In the genomic region with DNA sequence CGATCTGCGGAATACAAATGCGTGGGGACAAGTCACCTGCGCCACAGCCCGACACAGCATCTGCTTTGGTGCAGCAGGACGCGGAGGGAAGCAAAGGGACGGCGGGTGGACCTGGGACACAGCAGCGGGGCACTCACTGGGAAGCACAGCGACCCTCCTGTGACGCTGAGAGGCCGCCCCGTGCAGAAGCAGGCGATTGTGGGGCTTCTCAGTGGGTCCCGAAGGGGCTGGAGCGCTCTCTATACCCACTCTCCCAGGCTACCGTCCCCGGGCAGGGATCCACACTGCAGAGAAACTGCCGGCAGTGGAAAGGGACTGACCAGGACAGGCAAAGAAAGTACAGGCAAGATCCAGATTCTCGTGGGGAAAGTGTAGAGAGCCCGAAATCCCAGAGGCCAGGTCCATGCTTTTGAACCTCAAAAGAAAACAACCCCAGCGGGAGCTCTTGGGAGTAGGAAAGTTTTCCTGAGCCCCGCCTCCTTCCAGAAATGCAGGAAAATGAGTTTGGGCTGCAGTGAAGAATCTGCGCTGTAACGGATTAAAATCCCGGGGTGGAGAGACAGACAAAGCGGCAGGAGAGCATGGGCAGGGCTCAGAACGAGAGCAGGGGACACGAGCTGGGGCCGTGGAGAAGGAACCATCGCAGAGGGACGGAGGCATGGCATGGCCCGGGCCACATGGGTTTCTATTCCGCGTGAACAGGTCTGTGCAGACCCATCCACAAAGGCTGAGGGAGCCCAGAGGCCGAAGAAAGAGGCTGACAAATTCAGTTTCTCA, we compare ENCODE assay signal across 31 cellular contexts. TPM values are rescaled to one million over a fixed set of nuclear protein-coding genes. Genes with fewer than 3 reads are reported as not detected.
DNase-seq lines count a peak whose midpoint lies in the region; ATAC-seq and TF ChIP-seq lines count a peak whose summit lies in the region.
"Had no signal": no experiment of that assay in that cellular context is flagged by ENCODE, and none has a peak within 500 bp of the region (broad histone marks: within the 10 kb centered on the region; RNA-seq: fewer than 3 reads in every experiment).

No MANE protein-coding gene starts in this region.

- DNase-seq in GM23248: peak; percentile 18
- no peak for DNase-seq in WTC11 (ENCODE audit: low spot score)
- peak; percentile 20 for DNase-seq in left kidney (ENCODE audit: low read depth, low spot score)
- DNase-seq in NOMO-1 (lab: John Stamatoyannopoulos, UW; ENCODE audit: unreplicated experiment in 2 of 2): no peak
- no peak for DNase-seq in foreskin melanocyte
- DNase-seq in Karpas-422: no peak
- DNase-seq: activated CD4-positive, alpha-beta T cell treated with anti-CD3 and anti-CD28 coated beads for 36 hours; activated CD8-positive, alpha-beta memory T cell treated with anti-CD3 and anti-CD28 coated beads for 24 hours; activated gamma-delta T cell treated with Interleukin-2 at 50 U/mL for 16 hours; activated T-cell treated with anti-CD3 and anti-CD28 coated beads, Interleukin-2, amount 50 U/mL, for 1 hour; brain microvascular endothelial cell; DMS53; effector CD4-positive, alpha-beta T cell; erythroblast; foreskin keratinocyte; immature natural killer cell; left ventricle myocardium inferior; NCI-H1105 treated with DMSO at 0.1 percent for 48 hours; NCI-H2029 treated with DMSO at 0.1 percent for 48 hours; NCI-H446 treated with DMSO at 0.1 percent for 48 hours; SJCRH30; stimulated activated CD4-positive, alpha-beta T cell treated with anti-CD3 and anti-CD28 coated beads, Interleukin-15, amount 100 ng/mL, for 24 hours; stimulated activated naive CD8-positive, alpha-beta T cell treated with anti-CD3 and anti-CD28 coated beads, Interleukin-15, amount 100 ng/mL, for 72 hours had no signal

- H3K9me3 Mint-ChIP-seq in WTC11: no peaks in the 10 kb centered on the region; the same call in 1 of the 2 replicates
- H3K9me3 Mint-ChIP-seq: immature natural killer cell; nephron; stimulated activated naive CD8-positive, alpha-beta T cell treated with anti-CD3 and anti-CD28 coated beads, Interleukin-15, amount 100 ng/mL, for 72 hours; T-helper 1 cell treated with Interleukin-12 subunit alpha and Interleukin-12 subunit beta and Interleukin-4 antibody, amounts not matched to agents 30 μg/mL and 1 μg/mL, for 36 hours had no signal

- H4K20me1 ChIP-seq in GM23248 (ENCODE audit: insufficient read depth): no peaks in the 10 kb centered on the region
- no peaks in the 10 kb centered on the region for H4K20me1 ChIP-seq in Karpas-422 (ENCODE audit: insufficient read depth, low read depth, low read length)

- 15 to 17% methylated on average over 37 of the region's 37 CpGs for WGBS in GM23248 (ENCODE audit: low coverage in 1 of 2, low lambda C conversion rate in 2 of 2, missing lambda C conversion rate in 2 of 2), 2 experiments

- no peak overlapping the region for H3K4me2 ChIP-seq in GM23248 (ENCODE audit: unreplicated experiment)
- peak overlapping the region; percentile 19 for H3K4me2 ChIP-seq in skeletal muscle satellite cell (ENCODE audit: low read length)
- no peak overlapping the region for H3K4me2 ChIP-seq in Karpas-422 (ENCODE audit: low read depth, low read length, poor library complexity, severe bottlenecking)

- H3K36me3 ChIP-seq in GM23248 (ENCODE audit: low read depth): no peaks in the 10 kb centered on the region
- peaks cover under 1% of the 10 kb centered on the region for H3K36me3 ChIP-seq in skeletal muscle satellite cell (ENCODE audit: insufficient read depth, low read length)
- no peaks in the 10 kb centered on the region for H3K36me3 ChIP-seq in Karpas-422 (ENCODE audit: insufficient read depth, low read length)
- H3K36me3 ChIP-seq: brain microvascular endothelial cell, left ventricle myocardium inferior, SJCRH30 had no signal

- H3K4me3 Mint-ChIP-seq in WTC11: no peak overlapping the region
- H3K4me3 Mint-ChIP-seq: activated CD4-positive, alpha-beta T cell treated with anti-CD3 and anti-CD28 coated beads for 36 hours; B cell; immature natural killer cell; nephron; stimulated activated naive CD8-positive, alpha-beta T cell treated with anti-CD3 and anti-CD28 coated beads, Interleukin-15, amount 100 ng/mL, for 72 hours; T-helper 1 cell treated with Interleukin-12 subunit alpha and Interleukin-12 subunit beta and Interleukin-4 antibody, amounts not matched to agents 30 μg/mL and 1 μg/mL, for 36 hours had no signal

- H3K27ac Mint-ChIP-seq in WTC11: no peak overlapping the region
- H3K27ac Mint-ChIP-seq: activated CD4-positive, alpha-beta T cell treated with anti-CD3 and anti-CD28 coated beads for 36 hours; B cell; immature natural killer cell; nephron; stimulated activated naive CD8-positive, alpha-beta T cell treated with anti-CD3 and anti-CD28 coated beads, Interleukin-15, amount 100 ng/mL, for 72 hours; T-helper 1 cell treated with Interleukin-12 subunit alpha and Interleukin-12 subunit beta and Interleukin-4 antibody, amounts not matched to agents 30 μg/mL and 1 μg/mL, for 36 hours had no signal

- CTCF ChIA-PET in WTC11 (lab: Charles Lee): interaction anchor here (1.1 to 1.8 kb wide), 5 partner anchors 7 to 207 kb away, joined by 4 to 10 read pairs (median 4); no protein-coding TSS in a partner anchor

- H3K9me2 ChIP-seq in GM23248 (ENCODE audit: insufficient read depth) (no peaks in the 10 kb centered on the region), Karpas-422 (replicated peaks; ENCODE audit: insufficient read depth, low read length) (no peaks in the 10 kb centered on the region)

- in situ Hi-C loops in GM23248 (cut with MboI): no loop called here

- H3K9ac ChIP-seq in GM23248 (no peak overlapping the region), skeletal muscle satellite cell (ENCODE audit: low read depth, low read length) (no peak overlapping the region), Karpas-422 (ENCODE audit: low read length) (no peak overlapping the region)

- H2AFZ ChIP-seq in GM23248: 0 out of 2 replicates have a peak overlapping the region, but pooled peaks have one; percentile 30
- no peak overlapping the region for H2AFZ ChIP-seq in Karpas-422 (ENCODE audit: low read length)

- H3K36me3 Mint-ChIP-seq in WTC11: no peaks in the 10 kb centered on the region

- H3K9me3 ChIP-seq in GM23248 (ENCODE audit: low read depth) (no peaks in the 10 kb centered on the region), skeletal muscle satellite cell (replicated peaks; ENCODE audit: low read length) (no peaks in the 10 kb centered on the region), Karpas-422 (ENCODE audit: low read length) (no peaks in the 10 kb centered on the region)
- H3K9me3 ChIP-seq: HAP-1, left ventricle myocardium inferior, SJCRH30, tibial artery had no signal

- H3K27ac ChIP-seq in GM23248 (no peak overlapping the region), Karpas-422 (ENCODE audit: low read length) (no peak overlapping the region)
- H3K27ac ChIP-seq: brain microvascular endothelial cell, foreskin keratinocyte, left ventricle myocardium inferior, SJCRH30, tibial artery had no signal

- peaks cover 48% of the 10 kb centered on the region for H3K27me3 ChIP-seq in GM23248 (replicated peaks; ENCODE audit: insufficient read depth)
- peaks cover 49% of the 10 kb centered on the region for H3K27me3 ChIP-seq in skeletal muscle satellite cell (ENCODE audit: control insufficient read depth, insufficient read depth, low read length)
- H3K27me3 ChIP-seq in Karpas-422 (ENCODE audit: low read length): no peaks in the 10 kb centered on the region
- H3K27me3 ChIP-seq: SJCRH30 had no signal

- H3K4me1 Mint-ChIP-seq in WTC11: peaks cover 5% of the 10 kb centered on the region; the same call in 1 of the 2 replicates
- H3K4me1 Mint-ChIP-seq: activated CD4-positive, alpha-beta T cell treated with anti-CD3 and anti-CD28 coated beads for 36 hours; B cell; immature natural killer cell; nephron; stimulated activated naive CD8-positive, alpha-beta T cell treated with anti-CD3 and anti-CD28 coated beads, Interleukin-15, amount 100 ng/mL, for 72 hours had no signal

- no peaks in the 10 kb centered on the region for H3F3A ChIP-seq in GM23248 (ENCODE audit: insufficient read depth)

- ATAC-seq in WTC11: peak; percentile 28
- ATAC-seq: activated CD4-positive, alpha-beta T cell treated with anti-CD3 and anti-CD28 coated beads for 36 hours; foreskin keratinocyte; Panc1; sciatic nerve; stimulated activated naive CD8-positive, alpha-beta T cell treated with anti-CD3 and anti-CD28 coated beads, Interleukin-15, amount 100 ng/mL, for 72 hours had no signal

- H3K27me3 Mint-ChIP-seq in WTC11 (ENCODE audit: low read depth): no peaks in the 10 kb centered on the region; the same call in 1 of the 2 replicates

- H3K4me3 ChIP-seq in GM23248 (no peak overlapping the region), skeletal muscle satellite cell (ENCODE audit: low read length) (no peak overlapping the region), Karpas-422 (ENCODE audit: low read length) (no peak overlapping the region)
- H3K4me3 ChIP-seq: HAP-1, left ventricle myocardium inferior, SJCRH30, tibial artery had no signal

- POLR2A ChIA-PET in WTC11 (lab: Charles Lee): no interaction called here

- TF ChIP-seq CTCF in WTC11 (IDR thresholded peaks at IDR 0.05): no peak

- H3K4me1 ChIP-seq in GM23248 (ENCODE audit: insufficient read depth): no peaks in the 10 kb centered on the region
- H3K4me1 ChIP-seq in skeletal muscle satellite cell (ENCODE audit: control insufficient read depth, insufficient read depth, low read length): no peaks in the 10 kb centered on the region
- no peaks in the 10 kb centered on the region for H3K4me1 ChIP-seq in Karpas-422 (ENCODE audit: low read length)
- H3K4me1 ChIP-seq: foreskin keratinocyte, left ventricle myocardium inferior, SJCRH30, tibial artery had no signal

- H3K79me2 ChIP-seq in GM23248 (ENCODE audit: insufficient read depth) (no peaks in the 10 kb centered on the region), Karpas-422 (ENCODE audit: low read length) (no peaks in the 10 kb centered on the region)

TF ChIP-seq in WTC11, 78 proteins besides CTCF, POLR2A, EP300 and RAD21 (continues in another document):
- TF ChIP-seq ZNF219 (CRISPR knock-in tag; IDR thresholded peaks at IDR 0.05; ENCODE audit: borderline replicate concordance): no peak

RNA-seq across cellular contexts. Expression of a gene that starts 12.7 kb away (rescaled TPM):
- total RNA-seq in GM23248 (2014; rRNA removed; shearing (Covaris generic)): 310 and 390 TPM in 2 replicates
- 564 and 566 TPM in 2 replicates for polyA plus RNA-seq in GM23248 (2016; fragmentation: Nextera tagmentation; extraction: Ambion mirVana)
- total RNA-seq in WTC11 (2021): 578 to 618 TPM (median 606 TPM) in 3 replicates
- total RNA-seq in skeletal muscle satellite cell (2012; rRNA removed): 298 and 380 TPM in 2 replicates
- total RNA-seq in Karpas-422 (2014; rRNA removed; shearing (Covaris generic); ENCODE audit: low replicate concordance): 417 and 584 TPM in 2 replicates

RNA-seq across cellular contexts. Expression of a gene that starts 12.9 kb away (rescaled TPM):
- total RNA-seq in GM23248 (2014; rRNA removed; shearing (Covaris generic)): 35.2 and 44.1 TPM in 2 replicates
- polyA plus RNA-seq in GM23248 (2016; fragmentation: Nextera tagmentation; extraction: Ambion mirVana): 39.4 and 41.7 TPM in 2 replicates
- 48.0 to 55.2 TPM (median 52.7 TPM) in 3 replicates for total RNA-seq in WTC11 (2021)
- 31.2 and 42.6 TPM in 2 replicates for total RNA-seq in skeletal muscle satellite cell (2012; rRNA removed)
- 24.2 and 76.8 TPM in 2 replicates for total RNA-seq in Karpas-422 (2014; rRNA removed; shearing (Covaris generic); ENCODE audit: low replicate concordance)

Comparison
In these comparisons a context has a peak if more than half of its experiments do, and no peak if none do; other contexts are left out.
1. DNase-seq: peak in GM23248 (single experiment) and left kidney (single experiment); none in WTC11 (single experiment), NOMO-1 (0 of 2), foreskin melanocyte (single experiment) and Karpas-422 (single experiment).